Comparison of ENCODE assay signal across 3 cellular contexts in the genomic region with DNA sequence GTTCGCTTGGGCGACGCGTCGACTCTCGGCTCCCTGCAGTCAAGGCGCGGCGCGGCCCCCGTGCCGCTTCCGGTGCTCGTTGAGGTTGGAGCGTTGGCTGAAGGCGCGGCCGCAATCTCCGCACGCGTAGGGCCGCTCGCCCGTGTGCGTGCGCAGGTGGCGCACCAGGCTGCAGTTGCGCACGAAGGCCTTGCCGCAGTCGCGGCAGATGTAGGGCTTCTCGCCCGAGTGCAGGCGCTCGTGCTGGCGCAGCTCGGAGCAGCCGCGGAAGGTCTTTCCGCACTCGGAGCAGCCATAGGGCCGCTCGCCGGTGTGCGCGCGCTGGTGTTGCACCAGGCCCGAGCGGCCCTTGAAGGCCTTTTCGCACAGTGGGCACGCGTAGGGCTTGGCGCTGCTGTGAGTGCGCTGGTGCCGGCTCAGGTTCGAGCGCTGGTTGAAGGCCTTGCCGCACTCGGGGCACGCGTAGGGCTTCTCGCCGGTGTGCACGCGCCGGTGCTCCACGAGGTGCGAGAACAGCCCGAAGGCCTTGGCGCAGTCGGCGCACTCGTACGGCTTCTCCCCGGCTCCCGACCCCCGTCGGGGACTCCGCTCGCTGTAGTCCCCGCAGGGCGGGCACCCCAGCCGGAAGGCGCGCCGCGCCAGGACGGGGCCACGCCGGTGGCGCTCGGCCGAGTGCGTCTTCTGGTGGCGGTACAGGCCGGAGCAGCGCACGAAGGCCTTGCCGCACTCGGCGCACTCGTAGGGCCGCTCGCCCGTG.
A peak's percentile ranks its signal among the peaks of the same experiment; 100 is the strongest.
TF ChIP-seq lines count a peak whose summit lies in the region.

No MANE protein-coding gene starts in this region.

TF ChIP-seq in SK-N-SH, 30 proteins besides CTCF, POLR2A, EP300 and RAD21:
- TF ChIP-seq ZBTB33 (IDR thresholded peaks at IDR 0.05; ENCODE audit: borderline replicate concordance, low read depth) (no peak), USF2 (IDR thresholded peaks at IDR 0.05; ENCODE audit: borderline replicate concordance, low read depth, low read length) (no peak), NRF1 (IDR thresholded peaks at IDR 0.05; ENCODE audit: low read depth, low read length) (no peak), USF1 (IDR thresholded peaks at IDR 0.05; ENCODE audit: borderline replicate concordance, low read depth) (no peak), SMC3 (IDR thresholded peaks at IDR 0.05; ENCODE audit: low read depth, low read length) (no peak)

TF ChIP-seq in SK-N-SH treated with all-trans-retinoic acid at 6 μM for 48 hours, 23 proteins besides CTCF, POLR2A, EP300 and RAD21:
- TF ChIP-seq GLIS3 (CRISPR knock-in tag; IDR thresholded peaks at IDR 0.05) (no peak), SNAI2 (CRISPR knock-in tag; IDR thresholded peaks at IDR 0.05) (no peak), ZNF8 (CRISPR knock-in tag; IDR thresholded peaks at IDR 0.05) (no peak), ESRRG (CRISPR knock-in tag; IDR thresholded peaks at IDR 0.05) (no peak), ZFP30 (CRISPR knock-in tag; IDR thresholded peaks at IDR 0.05) (no peak), RARB (CRISPR knock-in tag; IDR thresholded peaks at IDR 0.05) (no peak), CSDC2 (CRISPR knock-in tag; IDR thresholded peaks at IDR 0.05) (no peak), POU6F1 (CRISPR knock-in tag; IDR thresholded peaks at IDR 0.05; ENCODE audit: borderline replicate concordance, low read depth) (no peak), TCF4 (CRISPR knock-in tag; IDR thresholded peaks at IDR 0.05; ENCODE audit: borderline replicate concordance) (no peak), CSRNP3 (CRISPR knock-in tag; IDR thresholded peaks at IDR 0.05) (no peak), BACH2 (CRISPR knock-in tag; IDR thresholded peaks at IDR 0.05; ENCODE audit: borderline replicate concordance) (no peak)

TF ChIP-seq in K562, 482 proteins besides CTCF, POLR2A, EP300 and RAD21:
- TF ChIP-seq SIN3B (IDR thresholded peaks at IDR 0.05; ENCODE audit: low read depth) (no peak), ZBTB33 (CRISPR knock-in tag; IDR thresholded peaks at IDR 0.05) (peak; percentile 53)
